1 cellular context compared by ENCODE assay signal in the genomic region with DNA sequence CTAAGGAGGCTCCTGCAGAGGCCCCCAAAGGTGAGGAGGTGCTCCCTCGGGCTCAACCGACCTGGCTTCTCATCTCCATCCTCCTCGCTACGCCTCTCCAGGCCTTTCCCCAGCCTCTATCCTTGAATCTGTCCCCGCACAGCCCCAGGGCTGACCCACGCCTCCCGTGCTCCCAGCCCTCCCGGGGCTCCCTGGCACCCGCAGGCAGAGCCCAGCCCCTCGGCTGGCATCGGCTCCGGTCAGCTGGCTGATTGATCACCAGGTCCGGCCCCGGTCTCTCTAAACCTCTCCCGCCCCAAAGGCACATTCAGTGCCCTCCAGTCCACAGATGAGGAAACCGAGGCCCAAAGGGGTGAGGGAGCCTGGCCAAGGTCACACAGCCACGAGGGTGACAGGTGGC.
TF ChIP-seq lines count a peak whose summit lies in the region.

No MANE protein-coding gene starts in this region.

TF ChIP-seq in H1, 55 proteins besides CTCF, POLR2A, EP300 and RAD21:
- no peak for TF ChIP-seq CEBPB (IDR thresholded peaks at IDR 0.05; ENCODE audit: low read depth, low read length)
